15 cellular contexts compared by ENCODE assay signal in the genomic region with DNA sequence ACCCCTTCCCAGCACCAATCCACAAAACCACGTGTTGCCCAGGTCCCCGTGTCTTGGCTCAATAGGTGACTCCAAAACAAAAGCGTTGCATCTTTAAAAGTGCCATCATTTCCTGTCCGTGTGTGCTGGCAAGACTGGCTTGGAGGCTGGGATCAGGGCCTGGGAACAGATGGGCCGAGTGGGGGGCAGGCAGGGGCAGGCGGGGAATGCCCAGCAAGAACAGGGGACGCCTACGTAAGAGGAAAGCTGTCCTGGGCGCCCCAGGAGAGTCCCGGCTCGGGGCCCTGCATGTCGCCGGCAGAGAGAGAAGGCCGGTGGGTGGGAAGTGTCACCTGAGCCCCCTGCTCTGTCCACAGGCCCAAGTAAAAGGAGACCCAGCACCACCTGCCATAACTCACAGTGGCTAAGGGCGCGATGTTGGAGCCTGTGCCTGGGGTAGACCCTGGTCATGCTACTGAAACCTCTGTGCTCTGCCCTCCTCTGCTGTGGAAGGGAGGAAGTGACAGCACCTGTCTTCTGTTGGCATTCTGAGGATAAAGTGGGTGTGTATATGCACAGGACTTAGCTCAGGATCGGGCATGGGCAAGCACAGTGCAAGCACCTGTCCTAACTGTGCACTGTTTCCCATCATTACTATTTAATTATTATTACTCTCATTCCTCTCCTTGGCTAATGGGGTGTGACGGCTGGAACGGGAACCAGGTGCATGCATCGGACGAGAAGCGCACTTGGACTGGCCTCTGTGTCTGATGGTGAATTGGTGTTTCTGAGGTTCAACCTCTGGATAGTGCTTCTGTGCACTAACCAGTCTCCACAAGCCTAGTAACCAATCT.
"Had no signal": no experiment of that assay in that cellular context is flagged by ENCODE, and none has a peak within 500 bp of the region (broad histone marks: within the 10 kb centered on the region; RNA-seq: fewer than 3 reads in every experiment).

No MANE protein-coding gene starts in this region.

- DNase-seq: activated CD4-positive, alpha-beta T cell treated with anti-CD3 and anti-CD28 coated beads for 1 hour; activated effector memory CD4-positive, alpha-beta T cell treated with anti-CD3 and anti-CD28 coated beads, Interleukin-2, amount 50 U/mL, for 16 hours; anterior cingulate cortex; body of pancreas; dermis blood vessel endothelial cell; effector CD8-positive, alpha-beta T cell; erythroblast; foreskin fibroblast; heart right ventricle; kidney glomerular epithelial cell; left ventricle myocardium inferior; natural killer cell; stimulated activated CD4-positive, alpha-beta T cell treated with anti-CD3 and anti-CD28 coated beads, Interleukin-4, amount 100 ng/mL, for 24 hours; stimulated activated naive CD4-positive, alpha-beta T cell treated with Interleukin-2 at 50 U/mL for 16 hours; T-helper 9 cell had no signal

- ATAC-seq: body of pancreas, natural killer cell had no signal
